ENCODE assay signal across 8 cellular contexts in genomic region chr4:77818077-77818666, GRCh38. TPM values are rescaled to one million over a fixed set of nuclear protein-coding genes. Genes with fewer than 3 reads are reported as not detected.
DNase-seq lines count a peak whose midpoint lies in the region; ATAC-seq, FAIRE-seq and TF ChIP-seq lines count a peak whose summit lies in the region.

No MANE protein-coding gene starts in this region.

- no peaks in the 10 kb centered on the region for H3K9me3 Mint-ChIP-seq in activated naive CD4-positive, alpha-beta T cell treated with anti-CD3 and anti-CD28 coated beads, Interleukin-2, amount 50 U/mL, for 72 hours
- no peaks in the 10 kb centered on the region for H3K9me3 Mint-ChIP-seq in neural progenitor cell

- intact Hi-C loops in uterus (cut with DNase I; ENCODE audit: low total_unique reads) = loop anchor here (5.0 kb wide), 1 partner anchor 44 kb away; the partner anchor contains the start of gene MRPL1

- DNase-seq in COR-L47 (lab: John Stamatoyannopoulos, UW) (peak; percentile 56), RWPE1 (ENCODE audit: low spot score) (peak; percentile 83), frontal cortex (ENCODE audit: low spot score in 2 of 2) (peak; percentile 44 to 60), neural progenitor cell (ENCODE audit: low spot score) (peak; percentile 81), uterus (peak; percentile 61 to 62)
- DNase-seq in activated naive CD4-positive, alpha-beta T cell treated with anti-CD3 and anti-CD28 coated beads, Interleukin-2, amount 50 U/mL, for 72 hours (ENCODE audit: low spot score in 2 of 2) = peak in 1 of 2 donors; percentile 52

- H3K9ac ChIP-seq in Loucy (ENCODE audit: low read depth, low read length, poor library complexity, severe bottlenecking) = peak overlapping the region; percentile 94
- no peak overlapping the region for H3K9ac ChIP-seq in neural progenitor cell

- H2AFZ ChIP-seq in Loucy (ENCODE audit: low read length) (peak overlapping the region; percentile 94; the same call in 1 of the 2 replicates), neural progenitor cell (replicated peaks) (peak overlapping the region; percentile 99)

- H3F3A ChIP-seq in Loucy (ENCODE audit: low read depth) (no peaks in the 10 kb centered on the region), neural progenitor cell (ENCODE audit: low read depth) (peaks cover 15% of the 10 kb centered on the region)

- no peaks in the 10 kb centered on the region for H3K9me2 ChIP-seq in Loucy (replicated peaks; ENCODE audit: low read depth, low read length)

- H3K4me1 ChIP-seq in Loucy (ENCODE audit: insufficient read depth, low read length, poor library complexity, severe bottlenecking) (peaks cover 43% of the 10 kb centered on the region), neural progenitor cell (peaks cover 8% of the 10 kb centered on the region), uterus (peaks cover 4 to 6% of the 10 kb centered on the region in 2 donors)

- peak overlapping the region; percentile 99 for H3K27ac Mint-ChIP-seq in activated naive CD4-positive, alpha-beta T cell treated with anti-CD3 and anti-CD28 coated beads, Interleukin-2, amount 50 U/mL, for 72 hours
- peak overlapping the region; percentile 64 for H3K27ac Mint-ChIP-seq in neural progenitor cell

- peak overlapping the region; percentile 94 for H3K4me3 ChIP-seq in Loucy (ENCODE audit: low read length, poor library complexity, severe bottlenecking)
- peak overlapping the region; percentile 87 for H3K4me3 ChIP-seq in neural progenitor cell
- H3K4me3 ChIP-seq in uterus = peak overlapping the region; percentile 82 to 87

- H3K36me3 ChIP-seq in Loucy (ENCODE audit: insufficient read depth, low read length) = no peaks in the 10 kb centered on the region
- H3K36me3 ChIP-seq in neural progenitor cell = no peaks in the 10 kb centered on the region
- no peaks in the 10 kb centered on the region for H3K36me3 ChIP-seq in uterus

- H3K4me2 ChIP-seq in Loucy (ENCODE audit: low read depth, low read length, poor library complexity, severe bottlenecking) (peak overlapping the region; percentile 88), neural progenitor cell (peak overlapping the region; percentile 77)

- peak; percentile 71 for TF ChIP-seq CTCF in Loucy (conservative IDR thresholded peaks at IDR 0.05; ENCODE audit: low read length)
- TF ChIP-seq CTCF in RWPE1 (conservative IDR thresholded peaks at IDR 0.05; ENCODE audit: low read depth) = peak; percentile 71
- peak; percentile 54 for TF ChIP-seq CTCF in neural progenitor cell (IDR thresholded peaks at IDR 0.05)
- TF ChIP-seq CTCF in uterus (IDR thresholded peaks at IDR 0.05) = peak; percentile 36 to 62 (median 51)

- no peak for FAIRE-seq in frontal cortex (lab: Jason Lieb, UNC)

- POLR2A ChIA-PET in RWPE1 (lab: Yijun Ruan, JAX; ENCODE audit: low non-redundant PET) = interaction anchor here (0.6 to 2.2 kb wide), 3 partner anchors 44 to 1079 kb away, joined by 4 to 10 read pairs (median 4); partner anchors contain the start of gene MRPL1

- peaks cover 16 to 22% of the 10 kb centered on the region in 2 donors for H3K36me3 Mint-ChIP-seq in activated naive CD4-positive, alpha-beta T cell treated with anti-CD3 and anti-CD28 coated beads, Interleukin-2, amount 50 U/mL, for 72 hours
- H3K36me3 Mint-ChIP-seq in neural progenitor cell = no peaks in the 10 kb centered on the region

- H3K27me3 ChIP-seq in Loucy (ENCODE audit: insufficient read depth, low read length, poor library complexity, severe bottlenecking) (peaks cover 5% of the 10 kb centered on the region), neural progenitor cell (peaks cover 23% of the 10 kb centered on the region), uterus (no peaks in the 10 kb centered on the region)

- H3K4me3 Mint-ChIP-seq in neural progenitor cell = peak overlapping the region; percentile 93

- H3K79me2 ChIP-seq in Loucy (ENCODE audit: insufficient read depth, low read length) (peaks cover 66% of the 10 kb centered on the region), neural progenitor cell (ENCODE audit: low read depth) (peaks cover 12% of the 10 kb centered on the region)

- H3K9me3 ChIP-seq in Loucy (ENCODE audit: insufficient read depth, low read depth, low read length) (no peaks in the 10 kb centered on the region), neural progenitor cell (ENCODE audit: low read depth) (no peaks in the 10 kb centered on the region), uterus (no peaks in the 10 kb centered on the region)

- ATAC-seq in GM21526 (IDR thresholded peaks at IDR 0.05; ENCODE audit: low FRiP score, unreplicated experiment) = peak; percentile 32
- ATAC-seq in activated naive CD4-positive, alpha-beta T cell treated with anti-CD3 and anti-CD28 coated beads, Interleukin-2, amount 50 U/mL, for 72 hours = peak; percentile 23 to 27

- peaks cover 9% of the 10 kb centered on the region for H3K27me3 Mint-ChIP-seq in neural progenitor cell (ENCODE audit: insufficient read depth, low read depth)

- H3K27ac ChIP-seq in RWPE1 (peak overlapping the region; percentile 95), neural progenitor cell (peak overlapping the region; percentile 2), uterus (peak overlapping the region; percentile 99)

- H4K20me1 ChIP-seq in Loucy (ENCODE audit: insufficient read depth, low read length, poor library complexity, severe bottlenecking) (peaks cover 51% of the 10 kb centered on the region), neural progenitor cell (ENCODE audit: low read depth) (peaks cover 15% of the 10 kb centered on the region)

- peaks cover 19% of the 10 kb centered on the region for H3K4me1 Mint-ChIP-seq in neural progenitor cell

- CTCF ChIA-PET in RWPE1 (lab: Yijun Ruan, JAX) = interaction anchor here (0.7 to 1.0 kb wide), 3 partner anchors 11 to 36 kb away, joined by 3 to 6 read pairs (median 4); no protein-coding TSS in a partner anchor

- TF ChIP-seq POLR2A in uterus (IDR thresholded peaks at IDR 0.05) = peak in 1 of 2 donors; percentile 3

RNA-seq across cellular contexts. Expression of gene CNOT6L, which starts 1.0 kb away (rescaled TPM):
- total RNA-seq in activated naive CD4-positive, alpha-beta T cell treated with anti-CD3 and anti-CD28 coated beads, Interleukin-2, amount 50 U/mL, for 72 hours = 100 to 1,000 TPM; 105 to 114 TPM
- 40.4 TPM for total RNA-seq in frontal cortex
- total RNA-seq in neural progenitor cell (ENCODE audit: low replicate concordance) = 6.0 and 7.5 TPM in 2 replicates
- 10 to 100 TPM in 3 of 4 donors, 1 to 10 TPM in 1; 6.7 to 63.2 (median 45.9) TPM for total RNA-seq in uterus

RNA-seq across cellular contexts. Expression of gene MRPL1, which starts 44.5 kb away (rescaled TPM):
- total RNA-seq in activated naive CD4-positive, alpha-beta T cell treated with anti-CD3 and anti-CD28 coated beads, Interleukin-2, amount 50 U/mL, for 72 hours = 10 to 100 TPM; 21.0 to 47.2 TPM
- total RNA-seq in frontal cortex (39.9 TPM), neural progenitor cell (ENCODE audit: low replicate concordance) (28.8 and 48.5 TPM in 2 replicates), uterus (10 to 100 TPM; 15.1 to 75.9 (median 34.8) TPM)

Comparison
In these comparisons a context has a peak if more than half of its experiments do, and no peak if none do; other contexts are left out.
1. H3K27ac ChIP-seq: peak in every context shown above with its lines; median percentile 99 in uterus; 95 in RWPE1; 2 in neural progenitor cell.